In genomic region chr20:63115651-63116411, GRCh38 we compare ENCODE assay signal across 15 cellular contexts.
"Had no signal": no experiment of that assay in that cellular context is flagged by ENCODE, and none has a peak within 500 bp of the region (broad histone marks: within the 10 kb centered on the region; RNA-seq: fewer than 3 reads in every experiment).

No MANE protein-coding gene starts in this region.

- H3K27ac Mint-ChIP-seq: activated CD4-positive, alpha-beta memory T cell treated with anti-CD3 and anti-CD28 coated beads, Interleukin-2, amount 10 ng/mL, durations not matched to agents 7 days and 5 days; activated CD4-positive, alpha-beta T cell treated with anti-CD3 and anti-CD28 coated beads, Interleukin-2, amount 10 ng/mL, durations not matched to agents 24 days and 14 days; activated naive CD4-positive, alpha-beta T cell treated with anti-CD3 and anti-CD28 coated beads, Interleukin-2, amount 50 U/mL, for 72 hours; activated T-cell treated with anti-CD3 and anti-CD28 coated beads, Interleukin-2, amount 50 U/mL, for 72 hours; endodermal cell; nephron progenitor cell had no signal

- ATAC-seq: activated CD4-positive, CD25-positive, alpha-beta regulatory T cell treated with anti-CD3 and anti-CD28 coated beads, Interleukin-2, amount 50 U/mL, for 24 hours; activated naive CD4-positive, alpha-beta T cell treated with anti-CD3 and anti-CD28 coated beads, Interleukin-2, amount 50 U/mL, for 72 hours; activated T-cell treated with anti-CD3 and anti-CD28 coated beads, Interleukin-2, amount 50 U/mL, for 72 hours; gastroesophageal sphincter; stimulated activated naive CD8-positive, alpha-beta T cell treated with anti-CD3 and anti-CD28 coated beads, Interleukin-15, Interleukin-2, amounts not matched to agents 100 U/mL and 50 U/mL, for 24 hours had no signal

- H3K4me1 ChIP-seq: breast epithelium, gastroesophageal sphincter, left lung had no signal

- H3K9me3 Mint-ChIP-seq: endodermal cell had no signal

- H3K27me3 Mint-ChIP-seq: activated CD4-positive, alpha-beta T cell treated with anti-CD3 and anti-CD28 coated beads, Interleukin-2, amount 10 ng/mL, durations not matched to agents 24 days and 14 days had no signal

- H3K4me3 ChIP-seq: breast epithelium, coronary artery, gastroesophageal sphincter, left lung had no signal

- DNase-seq: activated CD4-positive, alpha-beta memory T cell treated with anti-CD3 and anti-CD28 coated beads, Interleukin-2, amount 10 ng/mL, durations not matched to agents 7 days and 5 days; activated gamma-delta T cell; stimulated activated CD4-positive, alpha-beta T cell treated with anti-CD3 and anti-CD28 coated beads, Interleukin-4, amount 100 ng/mL, for 24 hours; stimulated activated naive CD8-positive, alpha-beta T cell treated with anti-CD3 and anti-CD28 coated beads, Interleukin-15, Interleukin-2, amounts not matched to agents 100 U/mL and 50 U/mL, for 24 hours had no signal

- H3K4me3 Mint-ChIP-seq: activated CD4-positive, alpha-beta memory T cell treated with anti-CD3 and anti-CD28 coated beads, Interleukin-2, amount 10 ng/mL, durations not matched to agents 7 days and 5 days; activated CD4-positive, alpha-beta T cell treated with anti-CD3 and anti-CD28 coated beads, Interleukin-2, amount 10 ng/mL, durations not matched to agents 24 days and 14 days; activated T-cell treated with anti-CD3 and anti-CD28 coated beads, Interleukin-2, amount 50 U/mL, for 72 hours; endodermal cell; nephron progenitor cell had no signal

- H3K27ac ChIP-seq: breast epithelium, coronary artery, epithelial cell of prostate, gastroesophageal sphincter, left lung had no signal

- H3K4me1 Mint-ChIP-seq: activated CD4-positive, alpha-beta memory T cell treated with anti-CD3 and anti-CD28 coated beads, Interleukin-2, amount 10 ng/mL, durations not matched to agents 7 days and 5 days; activated CD4-positive, alpha-beta T cell treated with anti-CD3 and anti-CD28 coated beads, Interleukin-2, amount 10 ng/mL, durations not matched to agents 24 days and 14 days; endodermal cell; nephron progenitor cell had no signal

- H3K36me3 ChIP-seq: breast epithelium, gastroesophageal sphincter, left lung had no signal
